Comparison of ENCODE assay signal across 9 cellular contexts in the genomic region with DNA sequence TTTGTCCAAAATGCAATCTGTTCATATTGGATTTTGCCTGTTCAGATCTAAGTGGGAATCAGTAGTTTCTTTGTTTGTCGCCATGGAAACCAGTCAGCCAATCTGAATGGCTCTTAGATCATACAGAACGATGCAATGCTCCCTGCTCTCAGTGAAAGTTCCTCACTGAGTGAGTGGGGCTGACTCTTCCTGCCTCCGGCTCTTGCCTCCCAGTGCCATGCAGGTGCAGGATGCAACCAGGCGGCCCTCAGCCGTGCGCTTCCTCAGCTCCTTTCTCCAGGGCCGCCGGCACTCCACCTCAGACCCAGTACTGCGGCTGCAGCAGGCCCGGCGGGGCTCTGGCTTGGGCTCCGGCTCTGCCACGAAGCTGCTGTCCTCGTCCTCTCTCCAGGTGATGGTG. TPM values are rescaled to one million over a fixed set of nuclear protein-coding genes. Genes with fewer than 3 reads are reported as not detected.
A peak's percentile ranks its signal among the peaks of the same experiment; 100 is the strongest.
DNase-seq lines count a peak whose midpoint lies in the region; ATAC-seq and TF ChIP-seq lines count a peak whose summit lies in the region.
"Had no signal": no experiment of that assay in that cellular context is flagged by ENCODE, and none has a peak within 500 bp of the region (broad histone marks: within the 10 kb centered on the region; RNA-seq: fewer than 3 reads in every experiment).

A gene with protein sequence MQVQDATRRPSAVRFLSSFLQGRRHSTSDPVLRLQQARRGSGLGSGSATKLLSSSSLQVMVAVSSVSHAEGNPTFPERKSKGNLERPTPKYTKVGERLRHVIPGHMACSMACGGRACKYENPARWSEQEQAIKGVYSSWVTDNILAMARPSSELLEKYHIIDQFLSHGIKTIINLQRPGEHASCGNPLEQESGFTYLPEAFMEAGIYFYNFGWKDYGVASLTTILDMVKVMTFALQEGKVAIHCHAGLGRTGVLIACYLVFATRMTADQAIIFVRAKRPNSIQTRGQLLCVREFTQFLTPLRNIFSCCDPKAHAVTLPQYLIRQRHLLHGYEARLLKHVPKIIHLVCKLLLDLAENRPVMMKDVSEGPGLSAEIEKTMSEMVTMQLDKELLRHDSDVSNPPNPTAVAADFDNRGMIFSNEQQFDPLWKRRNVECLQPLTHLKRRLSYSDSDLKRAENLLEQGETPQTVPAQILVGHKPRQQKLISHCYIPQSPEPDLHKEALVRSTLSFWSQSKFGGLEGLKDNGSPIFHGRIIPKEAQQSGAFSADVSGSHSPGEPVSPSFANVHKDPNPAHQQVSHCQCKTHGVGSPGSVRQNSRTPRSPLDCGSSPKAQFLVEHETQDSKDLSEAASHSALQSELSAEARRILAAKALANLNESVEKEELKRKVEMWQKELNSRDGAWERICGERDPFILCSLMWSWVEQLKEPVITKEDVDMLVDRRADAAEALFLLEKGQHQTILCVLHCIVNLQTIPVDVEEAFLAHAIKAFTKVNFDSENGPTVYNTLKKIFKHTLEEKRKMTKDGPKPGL (plus strand): TSS at position 151 of the 400 bp plus-strand sequence. CDS start 67 bp downstream, at position 218.

- DNase-seq in NCI-H2171 treated with DMSO at 0.1 percent for 48 hours (lab: John Stamatoyannopoulos, UW) (peak; percentile 31), NCI-H2171 (lab: John Stamatoyannopoulos, UW) (no peak), astrocyte of the hippocampus (ENCODE audit: low read depth, low spot score) (peak; percentile 83), iPS DF 4.7 (ENCODE audit: extremely low read depth, low spot score) (peak; percentile 58), thoracic aorta (ENCODE audit: low spot score) (no peak), ovary (no peak), NOMO-1 (lab: John Stamatoyannopoulos, UW; ENCODE audit: unreplicated experiment in 2 of 2) (no peak)
- DNase-seq in stimulated activated CD4-positive, alpha-beta T cell treated with anti-CD3 and anti-CD28 coated beads, Interleukin-2, amount 100 ng/mL, for 48 hours = no peak
- DNase-seq: DND-41 had no signal

- TF ChIP-seq CTCF in thoracic aorta (IDR thresholded peaks at IDR 0.05) = no peak
- TF ChIP-seq CTCF in ovary (IDR thresholded peaks at IDR 0.05) = no peak

- H3K4me1 ChIP-seq in thoracic aorta (ENCODE audit: control insufficient read depth in 1 of 2, low read depth in 2 of 2) (peaks cover 0 to 5% of the 10 kb centered on the region in 2 donors), ovary (ENCODE audit: insufficient read depth) (no peaks in the 10 kb centered on the region)

- intact Hi-C loops in ovary (cut with DNase I) = no loop called here

- no peaks in the 10 kb centered on the region for H3K36me3 ChIP-seq in thoracic aorta
- no peaks in the 10 kb centered on the region for H3K36me3 ChIP-seq in ovary

- no peak for ATAC-seq in thoracic aorta (ENCODE audit: insufficient number of reproducible peaks, low FRiP score, low read depth)

- H3K27ac ChIP-seq in thoracic aorta (no peak within 1 kb of the TSS), ovary (no peak within 1 kb of the TSS)

- WGBS in ovary, 3 donors = 86 to 94% (median 91%) methylated on average over 14 of the region's 14 CpGs

- H3K4me3 ChIP-seq in thoracic aorta (no peak within 1 kb of the TSS), ovary (no peak within 1 kb of the TSS)

- H3K9me3 ChIP-seq in thoracic aorta (no peaks in the 10 kb centered on the region), ovary (no peaks in the 10 kb centered on the region)

- no peaks in the 10 kb centered on the region for H3K27me3 ChIP-seq in thoracic aorta (replicated peaks; ENCODE audit: insufficient read depth)
- H3K27me3 ChIP-seq in ovary = no peaks in the 10 kb centered on the region

- no peak for TF ChIP-seq EP300 in ovary (IDR thresholded peaks at IDR 0.05)

- TF ChIP-seq POLR2A in ovary (IDR thresholded peaks at IDR 0.05) = no peak

RNA-seq across cellular contexts. Expression of the gene that starts here (rescaled TPM):
- total RNA-seq in thoracic aorta (10 to 100 TPM; 24.8 to 25.7 TPM), ovary (1 to 10 TPM; 3.5 to 9.5 (median 6.3) TPM)
- polyA plus RNA-seq in ovary = 1 to 10 TPM; 2.7 to 4.8 TPM

Comparison
In these comparisons a context has a peak if more than half of its experiments do, and no peak if none do; other contexts are left out.
1. DNase-seq: peak in NCI-H2171 treated with DMSO at 0.1 percent for 48 hours (single experiment), astrocyte of the hippocampus (single experiment) and iPS DF 4.7 (single experiment); none in NCI-H2171 (single experiment), thoracic aorta (single experiment), stimulated activated CD4-positive, alpha-beta T cell treated with anti-CD3 and anti-CD28 coated beads, Interleukin-2, amount 100 ng/mL, for 48 hours (0 of 2), ovary (0 of 5) and NOMO-1 (0 of 2).